Comparison of ENCODE assay signal across 23 cellular contexts in the genomic region with DNA sequence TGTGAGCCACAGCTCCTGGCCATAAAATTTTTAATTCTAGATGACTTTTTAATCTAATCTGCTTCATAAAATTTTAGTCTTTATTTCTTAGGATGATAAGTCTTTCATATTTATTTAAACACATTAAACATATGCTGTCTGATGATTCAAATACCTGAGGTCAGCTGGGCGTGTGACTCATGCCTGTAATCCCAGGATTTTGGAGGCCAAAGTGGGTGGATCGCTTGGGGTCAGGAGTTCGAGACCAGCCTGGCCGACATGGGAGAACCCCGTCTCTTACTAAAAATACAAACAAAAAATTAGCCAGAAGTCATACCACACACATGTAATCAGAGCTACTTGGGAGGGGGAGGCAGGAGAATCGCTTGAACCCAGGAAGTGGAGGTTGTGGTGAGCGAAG. TPM values are rescaled to one million over a fixed set of nuclear protein-coding genes. Genes with fewer than 3 reads are reported as not detected.
A peak's percentile ranks its signal among the peaks of the same experiment; 100 is the strongest.
DNase-seq lines count a peak whose midpoint lies in the region; ATAC-seq, FAIRE-seq and TF ChIP-seq lines count a peak whose summit lies in the region.
"Had no signal": no experiment of that assay in that cellular context is flagged by ENCODE, and none has a peak within 500 bp of the region (broad histone marks: within the 10 kb centered on the region; RNA-seq: fewer than 3 reads in every experiment).

No MANE protein-coding gene starts in this region.

- H3K27ac ChIP-seq in RWPE1 (no peak overlapping the region), SJCRH30 (no peak overlapping the region)
- H3K27ac ChIP-seq: BLaER1 treated with 17β-estradiol and CSF1 and Interleukin-3, amounts not matched to agents 10 nM and 100 nM; upper lobe of left lung had no signal

- TF ChIP-seq POLR2A in H54 (IDR thresholded peaks at IDR 0.05; ENCODE audit: low read depth, low read length) = no peak

- H3K9me3 ChIP-seq in SJCRH30 (replicated peaks) = no peaks in the 10 kb centered on the region
- H3K9me3 ChIP-seq: upper lobe of left lung had no signal

- H3K27me3 ChIP-seq in SJCRH30 = no peaks in the 10 kb centered on the region
- H3K27me3 ChIP-seq: BLaER1 treated with 17β-estradiol and CSF1 and Interleukin-3, amounts not matched to agents 10 nM and 100 nM; upper lobe of left lung had no signal

- no peak for ATAC-seq in HG03521 (IDR thresholded peaks at IDR 0.05; ENCODE audit: unreplicated experiment)
- ATAC-seq in GM18867 (IDR thresholded peaks at IDR 0.05; ENCODE audit: unreplicated experiment) = no peak
- no peak for ATAC-seq in left lobe of liver
- ATAC-seq: Right ventricle myocardium inferior, T-cell had no signal

- H3K36me3 ChIP-seq in SJCRH30 = no peaks in the 10 kb centered on the region
- H3K36me3 ChIP-seq: BLaER1 treated with 17β-estradiol and CSF1 and Interleukin-3, amounts not matched to agents 10 nM and 100 nM; upper lobe of left lung had no signal

- FAIRE-seq in H54 (lab: Jason Lieb, UNC) = no peak
- FAIRE-seq: A204.1, colon had no signal

- POLR2A ChIA-PET in RWPE1 (lab: Yijun Ruan, JAX; ENCODE audit: low non-redundant PET) = no interaction called here

- no peaks in the 10 kb centered on the region for H3K4me1 ChIP-seq in SJCRH30
- H3K4me1 ChIP-seq: BLaER1 treated with 17β-estradiol and CSF1 and Interleukin-3, amounts not matched to agents 10 nM and 100 nM; upper lobe of left lung had no signal

- H3K4me3 ChIP-seq in fibroblast of the aortic adventitia (ENCODE audit: low read depth, low read length) (no peak overlapping the region), SJCRH30 (no peak overlapping the region)
- H3K4me3 ChIP-seq: BLaER1 treated with 17β-estradiol and CSF1 and Interleukin-3, amounts not matched to agents 10 nM and 100 nM; upper lobe of left lung had no signal

- DNase-seq in A172 (ENCODE audit: low spot score) = peak; percentile 48
- DNase-seq in H54 (ENCODE audit: insufficient read length, low spot score) = peak; percentile 18
- peak; percentile 30 for DNase-seq in RWPE1 (ENCODE audit: low spot score)
- DNase-seq in fibroblast of the aortic adventitia (ENCODE audit: low read depth) = peak; percentile 11
- DNase-seq in SJCRH30 = no peak
- no peak for DNase-seq in left lobe of liver (ENCODE audit: low spot score)
- DNase-seq: activated CD4-positive, alpha-beta T cell treated with anti-CD3 and anti-CD28 coated beads, Interleukin-2, amount 50 U/mL, for 4 hours; activated naive CD4-positive, alpha-beta T cell; foreskin melanocyte; KG1; NCI-H1092 treated with DMSO at 0.1 percent for 48 hours; NCI-H2107; NCI-H524 treated with DMSO at 0.1 percent for 48 hours; posterior cingulate gyrus; stimulated activated CD4-positive, alpha-beta T cell treated with anti-CD3 and anti-CD28 coated beads, Interleukin-4, amount 100 ng/mL, for 4 hours; T-cell; upper lobe of left lung had no signal

- CTCF ChIA-PET in RWPE1 (lab: Yijun Ruan, JAX) = interaction anchor here (0.6 kb wide), 2 partner anchors 19 to 45 kb away, joined by 3 read pairs; no protein-coding TSS in a partner anchor

- TF ChIP-seq CTCF in RWPE1 (conservative IDR thresholded peaks at IDR 0.05; ENCODE audit: low read depth) = no peak
- TF ChIP-seq CTCF in fibroblast of the aortic adventitia (IDR thresholded peaks at IDR 0.05; ENCODE audit: insufficient read depth, low read length) = no peak

RNA-seq across cellular contexts. Expression of gene RBM24, which starts 53.1 kb away (rescaled TPM):
- total RNA-seq in A172 (2014; rRNA removed; shearing (Covaris generic)) = 13.2 and 14.5 TPM in 2 replicates
- total RNA-seq in fibroblast of the aortic adventitia (ENCODE audit: low replicate concordance) = 0.65 and 1.9 TPM in 2 replicates
- total RNA-seq in SJCRH30 (2014; rRNA removed; shearing (Covaris generic)) = 29.3 and 32.2 TPM in 2 replicates
- total RNA-seq in left lobe of liver = 0.05 TPM

RNA-seq across cellular contexts. Expression of gene CAP2, which starts 59.1 kb away (rescaled TPM):
- 20.2 and 27.8 TPM in 2 replicates for total RNA-seq in A172 (2014; rRNA removed; shearing (Covaris generic))
- total RNA-seq in fibroblast of the aortic adventitia (ENCODE audit: low replicate concordance) (6.5 and 8.7 TPM in 2 replicates), left lobe of liver (2.5 TPM)
- 15.1 and 16.6 TPM in 2 replicates for total RNA-seq in SJCRH30 (2014; rRNA removed; shearing (Covaris generic))

Comparison
In these comparisons a context has a peak if more than half of its experiments do, and no peak if none do; other contexts are left out.
1. DNase-seq: peak in A172 (single experiment), H54 (single experiment), RWPE1 (single experiment) and fibroblast of the aortic adventitia (single experiment); none in SJCRH30 (0 of 2) and left lobe of liver (single experiment).